In genomic region chr6:90537723-90538407, GRCh38 we compare ENCODE assay signal across 8 cellular contexts. TPM values are rescaled to one million over a fixed set of nuclear protein-coding genes. Genes with fewer than 3 reads are reported as not detected.
DNase-seq lines count a peak whose midpoint lies in the region; ATAC-seq and TF ChIP-seq lines count a peak whose summit lies in the region.

No MANE protein-coding gene starts in this region.

- no peak for TF ChIP-seq CTCF in brain (conservative IDR thresholded peaks at IDR 0.05)

- no peak overlapping the region for H2BK5ac ChIP-seq in trophoblast cell (ENCODE audit: low read depth, low read length, poor library complexity)

- H3K9ac ChIP-seq in trophoblast cell (ENCODE audit: low read length) = no peak overlapping the region

- H3K36me3 ChIP-seq in trophoblast cell (ENCODE audit: control insufficient read depth in 1 of 2, insufficient read depth in 2 of 2, low read length in 2 of 2) = peaks cover 0 to 4% of the 10 kb centered on the region in 2 experiments

- H2BK120ac ChIP-seq in trophoblast cell (ENCODE audit: insufficient read depth, low read length, poor library complexity) = no peak overlapping the region

- H3K4me3 Mint-ChIP-seq in brain = peak overlapping the region in 2 of 5 experiments; percentile 3 to 6
- H3K4me3 Mint-ChIP-seq in activated CD4-positive, alpha-beta memory T cell treated with anti-CD3 and anti-CD28 coated beads for 36 hours = no peak overlapping the region
- H3K4me3 Mint-ChIP-seq in activated T-cell treated with anti-CD3 and anti-CD28 coated beads, Interleukin-2, amount 50 U/mL, for 24 hours = no peak overlapping the region

- DNase-seq in trophoblast cell (peak; percentile 24 to 78), ecto neural progenitor cell (ENCODE audit: low spot score) (no peak), HuH-7.5 (ENCODE audit: low spot score) (no peak)
- no peak for DNase-seq in activated CD4-positive, alpha-beta memory T cell treated with anti-CD3 and anti-CD28 coated beads for 36 hours
- no peak for DNase-seq in activated T-cell treated with anti-CD3 and anti-CD28 coated beads, Interleukin-2, amount 50 U/mL, for 24 hours

- H3K79me1 ChIP-seq in trophoblast cell (ENCODE audit: low read length) = no peaks in the 10 kb centered on the region

- H3K27me3 Mint-ChIP-seq in brain = peaks cover 3% of the 10 kb centered on the region
- no peaks in the 10 kb centered on the region for H3K27me3 Mint-ChIP-seq in activated CD4-positive, alpha-beta memory T cell treated with anti-CD3 and anti-CD28 coated beads for 36 hours
- no peaks in the 10 kb centered on the region for H3K27me3 Mint-ChIP-seq in activated T-cell treated with anti-CD3 and anti-CD28 coated beads, Interleukin-2, amount 50 U/mL, for 24 hours

- intact Hi-C loops in activated CD4-positive, alpha-beta memory T cell treated with anti-CD3 and anti-CD28 coated beads for 36 hours (cut with micrococcal nuclease) = no loop called here

- peaks cover 34% of the 10 kb centered on the region for H3K4me1 Mint-ChIP-seq in brain
- peaks cover 3% of the 10 kb centered on the region for H3K4me1 Mint-ChIP-seq in activated CD4-positive, alpha-beta memory T cell treated with anti-CD3 and anti-CD28 coated beads for 36 hours (ENCODE audit: low read depth)
- H3K4me1 Mint-ChIP-seq in activated T-cell treated with anti-CD3 and anti-CD28 coated beads, Interleukin-2, amount 50 U/mL, for 24 hours (ENCODE audit: low read depth) = peaks cover 12% of the 10 kb centered on the region

- no peak overlapping the region for H2BK12ac ChIP-seq in trophoblast cell (ENCODE audit: low read length)

- no peak overlapping the region for H3K4me2 ChIP-seq in trophoblast cell (ENCODE audit: low read length)

- no peak overlapping the region for H2AFZ ChIP-seq in trophoblast cell (ENCODE audit: insufficient read depth, low read length, poor library complexity)

- no peaks in the 10 kb centered on the region for H3K4me1 ChIP-seq in trophoblast cell (ENCODE audit: control insufficient read depth in 1 of 2, insufficient read depth in 2 of 2, low read length in 2 of 2)

- no peak overlapping the region for H4K8ac ChIP-seq in trophoblast cell (ENCODE audit: low read depth, low read length)

- ATAC-seq in GM18870 (IDR thresholded peaks at IDR 0.05; ENCODE audit: unreplicated experiment) (peak; percentile 72), HG03460 (IDR thresholded peaks at IDR 0.05; ENCODE audit: unreplicated experiment) (peak; percentile 64)

- POLR2A ChIA-PET in activated CD4-positive, alpha-beta memory T cell treated with anti-CD3 and anti-CD28 coated beads for 36 hours (lab: Charles Lee) = no interaction called here

- H3K18ac ChIP-seq in trophoblast cell (ENCODE audit: low read length) = no peak overlapping the region

- no peaks in the 10 kb centered on the region for H3K9me3 ChIP-seq in trophoblast cell (ENCODE audit: insufficient read depth, low read depth, low read length)

- WGBS in trophoblast cell (ENCODE audit: extremely low coverage, insufficient coverage, insufficient read length) = no CpG with 5 or more reads among the region's 3 CpGs

- H3K9me3 Mint-ChIP-seq in brain = no peaks in the 10 kb centered on the region
- no peaks in the 10 kb centered on the region for H3K9me3 Mint-ChIP-seq in activated CD4-positive, alpha-beta memory T cell treated with anti-CD3 and anti-CD28 coated beads for 36 hours
- H3K9me3 Mint-ChIP-seq in activated T-cell treated with anti-CD3 and anti-CD28 coated beads, Interleukin-2, amount 50 U/mL, for 24 hours = no peaks in the 10 kb centered on the region

- no peak overlapping the region for H3K14ac ChIP-seq in trophoblast cell (ENCODE audit: low read length)

- H3K27ac Mint-ChIP-seq in brain = peak overlapping the region in 3 of 5 experiments; percentile 9 to 30 (median 12)
- no peak overlapping the region for H3K27ac Mint-ChIP-seq in activated CD4-positive, alpha-beta memory T cell treated with anti-CD3 and anti-CD28 coated beads for 36 hours
- H3K27ac Mint-ChIP-seq in activated T-cell treated with anti-CD3 and anti-CD28 coated beads, Interleukin-2, amount 50 U/mL, for 24 hours = no peak overlapping the region

- peaks cover 23% of the 10 kb centered on the region for H3K36me3 Mint-ChIP-seq in brain
- H3K36me3 Mint-ChIP-seq in activated CD4-positive, alpha-beta memory T cell treated with anti-CD3 and anti-CD28 coated beads for 36 hours = peaks cover 7% of the 10 kb centered on the region
- H3K36me3 Mint-ChIP-seq in activated T-cell treated with anti-CD3 and anti-CD28 coated beads, Interleukin-2, amount 50 U/mL, for 24 hours (ENCODE audit: low read depth) = peaks cover 53% of the 10 kb centered on the region

- no peak overlapping the region for H3K4ac ChIP-seq in trophoblast cell (ENCODE audit: low read depth, low read length)

- H4K91ac ChIP-seq in trophoblast cell (ENCODE audit: low read depth, low read length) = no peak overlapping the region

- no peaks in the 10 kb centered on the region for H3K79me2 ChIP-seq in trophoblast cell (ENCODE audit: control insufficient read depth, insufficient read depth, low read length, poor library complexity)

- no peak overlapping the region for H2AK5ac ChIP-seq in trophoblast cell (ENCODE audit: low read length)

- H3K4me3 ChIP-seq in trophoblast cell (ENCODE audit: low read depth, low read length) = no peak overlapping the region

- no peak overlapping the region for H4K12ac ChIP-seq in trophoblast cell (ENCODE audit: low read depth, low read length)

- CTCF ChIA-PET in activated CD4-positive, alpha-beta memory T cell treated with anti-CD3 and anti-CD28 coated beads for 36 hours (lab: Charles Lee) = no interaction called here

- H3K23ac ChIP-seq in trophoblast cell (ENCODE audit: low read length) = no peak overlapping the region

- H3K27me3 ChIP-seq in trophoblast cell (ENCODE audit: insufficient read depth, low read length) = no peaks in the 10 kb centered on the region

- no peak overlapping the region for H3K27ac ChIP-seq in trophoblast cell (ENCODE audit: low read depth, low read length)

RNA-seq across cellular contexts. Expression of gene MAP3K7, which starts 49.0 kb away (rescaled TPM):
- polyA plus RNA-seq in brain (ENCODE audit: insufficient read depth, low read depth, low replicate concordance) = 13.4 TPM
- polyA plus RNA-seq in trophoblast cell (2013) = 24.4 and 24.6 TPM in 2 replicates
- 10 to 100 TPM; 26.3 to 28.7 TPM for total RNA-seq in activated CD4-positive, alpha-beta memory T cell treated with anti-CD3 and anti-CD28 coated beads for 36 hours

Comparison
In these comparisons a context has a peak if more than half of its experiments do, and no peak if none do; other contexts are left out.
1. H3K27ac Mint-ChIP-seq: peak in brain (3 of 5); none in activated CD4-positive, alpha-beta memory T cell treated with anti-CD3 and anti-CD28 coated beads for 36 hours (single experiment) and activated T-cell treated with anti-CD3 and anti-CD28 coated beads, Interleukin-2, amount 50 U/mL, for 24 hours (single experiment).
2. DNase-seq: peak in trophoblast cell (2 of 2); none in activated CD4-positive, alpha-beta memory T cell treated with anti-CD3 and anti-CD28 coated beads for 36 hours (single experiment), activated T-cell treated with anti-CD3 and anti-CD28 coated beads, Interleukin-2, amount 50 U/mL, for 24 hours (single experiment), ecto neural progenitor cell (single experiment) and HuH-7.5 (single experiment).